28 cellular contexts compared by ENCODE assay signal in the genomic region with DNA sequence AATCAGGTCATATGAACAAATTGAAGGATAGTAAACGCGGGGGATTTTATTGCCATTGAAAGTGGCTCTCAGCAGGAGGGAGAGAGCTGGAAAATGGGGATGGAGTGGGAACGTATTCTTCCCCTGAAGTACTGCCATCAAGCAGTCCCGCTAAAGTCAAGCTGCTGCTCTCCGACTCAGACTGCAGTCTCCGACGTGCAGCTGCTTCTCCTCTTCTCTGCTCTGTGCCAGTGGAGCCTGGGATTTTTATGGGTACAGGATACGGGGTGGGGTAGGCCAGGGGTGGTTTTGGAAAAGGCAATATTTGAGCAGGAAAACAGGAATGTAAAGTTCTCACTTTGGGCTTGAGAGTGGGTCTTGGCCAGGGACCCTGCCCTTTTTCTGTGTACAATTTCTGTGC. TPM values are rescaled to one million over a fixed set of nuclear protein-coding genes. Genes with fewer than 3 reads are reported as not detected.
A peak's percentile ranks its signal among the peaks of the same experiment; 100 is the strongest.
DNase-seq lines count a peak whose midpoint lies in the region; ATAC-seq and TF ChIP-seq lines count a peak whose summit lies in the region.
"Had no signal": no experiment of that assay in that cellular context is flagged by ENCODE, and none has a peak within 500 bp of the region (broad histone marks: within the 10 kb centered on the region; RNA-seq: fewer than 3 reads in every experiment).

No MANE protein-coding gene starts in this region.

- H3K9ac ChIP-seq in adipocyte (ENCODE audit: low read length) (peak overlapping the region; percentile 68), subcutaneous abdominal adipose tissue (ENCODE audit: low read length in 5 of 5) (peak overlapping the region in 1 of 5 donors; percentile 78)
- H3K9ac ChIP-seq: parathyroid adenoma had no signal

- H3K27ac ChIP-seq in subcutaneous abdominal adipose tissue (ENCODE audit: low read depth, low read length) (peak overlapping the region; percentile 88), brain microvascular endothelial cell (no peak overlapping the region)
- H3K27ac ChIP-seq: cardiac muscle cell, skin epidermis, WERI-Rb-1 had no signal

- H3K4me1 ChIP-seq in adipocyte (ENCODE audit: control insufficient read depth, insufficient read depth, low read length) (peaks cover 31% of the 10 kb centered on the region), subcutaneous abdominal adipose tissue (ENCODE audit: control insufficient read depth in 5 of 5, insufficient read depth in 5 of 5, low read length in 5 of 5) (peaks cover 0 to 19% (median 12%) of the 10 kb centered on the region in 5 donors)
- H3K4me1 ChIP-seq: parathyroid adenoma had no signal

- H3K9me3 ChIP-seq in adipocyte (ENCODE audit: control insufficient read depth, low read length), result no peaks in the 10 kb centered on the region
- no peaks in the 10 kb centered on the region for H3K9me3 ChIP-seq in subcutaneous abdominal adipose tissue (ENCODE audit: control insufficient read depth in 5 of 5, low read length in 5 of 5)
- H3K9me3 ChIP-seq: Caco-2 had no signal

- intact Hi-C loops in left ventricle myocardium superior (cut with micrococcal nuclease), result loop anchor here (5.0 to 10.0 kb wide), 2 partner anchors 252 to 505 kb away; no protein-coding TSS in a partner anchor

- H3K27me3 ChIP-seq in adipocyte (replicated peaks; ENCODE audit: control insufficient read depth, insufficient read depth, low read length) (no peaks in the 10 kb centered on the region), subcutaneous abdominal adipose tissue (ENCODE audit: control insufficient read depth in 5 of 5, insufficient read depth in 4 of 5, low read length in 5 of 5) (no peaks in the 10 kb centered on the region), brain microvascular endothelial cell (replicated peaks) (no peaks in the 10 kb centered on the region)
- H3K27me3 ChIP-seq: cardiac muscle cell had no signal

- H3K4me3 ChIP-seq in adipocyte (ENCODE audit: low read length) (peak overlapping the region; percentile 65), subcutaneous abdominal adipose tissue (ENCODE audit: low read depth in 1 of 5, low read length in 5 of 5) (no peak overlapping the region), brain microvascular endothelial cell (ENCODE audit: low read depth, low read length) (no peak overlapping the region)
- H3K4me3 ChIP-seq: cardiac muscle cell, skin epidermis had no signal

- ATAC-seq in left ventricle myocardium superior, result peak; percentile 47
- ATAC-seq: HCT116; natural killer cell; Panc1; stimulated activated naive CD8-positive, alpha-beta T cell treated with anti-CD3 and anti-CD28 coated beads, Interleukin-15, Interleukin-2, amounts not matched to agents 100 U/mL and 50 U/mL, for 24 hours had no signal

- H3K36me3 ChIP-seq in adipocyte (ENCODE audit: control insufficient read depth, insufficient read depth, low read length, severe bottlenecking), result peaks cover 60% of the 10 kb centered on the region
- H3K36me3 ChIP-seq in subcutaneous abdominal adipose tissue (ENCODE audit: control insufficient read depth in 5 of 5, insufficient read depth in 5 of 5, low read length in 5 of 5), result peaks cover 4 to 64% (median 49%) of the 10 kb centered on the region in 5 donors
- peaks cover 45% of the 10 kb centered on the region for H3K36me3 ChIP-seq in brain microvascular endothelial cell (replicated peaks)
- H3K36me3 ChIP-seq: cardiac muscle cell had no signal

- in situ Hi-C loops in brain microvascular endothelial cell (cut with HindIII; ENCODE audit: low pct_ligation_motif_present, low sequenced_read_pairs), result no loop called here

- TF ChIP-seq CTCF in brain microvascular endothelial cell (IDR thresholded peaks at IDR 0.05; ENCODE audit: low read depth, low read length, missing control alignments), result no peak

- DNase-seq in NCI-H1092 treated with DMSO at 0.1 percent for 48 hours (lab: John Stamatoyannopoulos, UW) (peak; percentile 14), NCI-H1092 (lab: John Stamatoyannopoulos, UW) (no peak), adipocyte (ENCODE audit: low read depth) (no peak), left ventricle myocardium superior (no peak), brain microvascular endothelial cell (no peak), NCI-H128 (lab: John Stamatoyannopoulos, UW; ENCODE audit: unreplicated experiment) (no peak)
- no peak for DNase-seq in activated CD4-positive, alpha-beta T cell treated with anti-CD3 and anti-CD28 coated beads for 1 hour
- DNase-seq: activated CD4-positive, alpha-beta memory T cell treated with anti-CD3 and anti-CD28 coated beads for 36 hours; activated naive CD4-positive, alpha-beta T cell; amniotic stem cell; Caco-2; foreskin melanocyte; Karpas-422; mesendoderm; natural killer cell; NCI-H1105; NCI-H2171; NCI-H82; stimulated activated CD4-positive, alpha-beta T cell treated with anti-CD3 and anti-CD28 coated beads, Interleukin-2, amount 100 ng/mL, for 48 hours; stimulated activated naive CD8-positive, alpha-beta T cell treated with anti-CD3 and anti-CD28 coated beads, Interleukin-15, Interleukin-2, amounts not matched to agents 100 U/mL and 50 U/mL, for 24 hours; T-helper 2 cell; WERI-Rb-1 had no signal

RNA-seq across cellular contexts. Expression of a gene that starts 33.0 kb away (rescaled TPM):
- total RNA-seq in left ventricle myocardium superior, result 9.1 TPM

RNA-seq across cellular contexts. Expression of a gene that starts 49.2 kb away (rescaled TPM):
- 0.87 TPM for total RNA-seq in left ventricle myocardium superior
